Comparison of ENCODE assay signal across 30 cellular contexts in the genomic region with DNA sequence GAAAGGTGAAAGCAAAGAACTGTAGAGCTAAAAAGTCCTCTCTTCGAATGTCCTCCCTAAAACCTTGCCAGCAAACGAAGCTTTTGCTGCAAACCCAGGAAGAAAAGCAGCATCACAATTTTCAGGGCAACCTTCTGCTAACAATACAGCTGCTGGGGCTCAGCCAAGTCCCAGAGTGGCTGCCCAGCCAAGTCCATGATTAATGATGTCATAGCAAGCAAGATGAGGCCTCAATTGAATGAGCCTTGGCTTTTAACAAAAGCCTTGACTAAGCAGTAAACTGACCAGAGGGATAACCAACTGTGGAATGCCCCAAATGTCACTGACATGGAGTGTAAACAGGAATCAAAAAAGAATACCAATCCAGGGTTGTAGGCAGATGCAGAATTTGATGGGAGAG.
DNase-seq lines count a peak whose midpoint lies in the region; FAIRE-seq and TF ChIP-seq lines count a peak whose summit lies in the region.
"Had no signal": no experiment of that assay in that cellular context is flagged by ENCODE, and none has a peak within 500 bp of the region (broad histone marks: within the 10 kb centered on the region; RNA-seq: fewer than 3 reads in every experiment).

No MANE protein-coding gene starts in this region.

- intact Hi-C loops in posterior vena cava (cut with DNase I), result loop anchor here in 1 of 2 donors (10.0 kb wide), 1 partner anchor 1328 kb away; no protein-coding TSS in a partner anchor

- no peak overlapping the region for H3K4me3 ChIP-seq in MG63
- H3K4me3 ChIP-seq: esophagus squamous epithelium, HAP-1, stomach, transverse colon had no signal

- in situ Hi-C loops in GM13977 (cut with MboI; ENCODE audit: low pct_unique_long_range_greater_than_20kb, low sequenced_read_pairs, unreplicated experiment), result no loop called here

- TF ChIP-seq CTCF in GM13977 (IDR thresholded peaks at IDR 0.05; ENCODE audit: extremely low read depth, insufficient read depth, missing control alignments), result no peak

- DNase-seq in AG20443 (ENCODE audit: low spot score), result peak; percentile 13
- DNase-seq in MG63, result peak; percentile 19
- DNase-seq in fibroblast of peridontal ligament (ENCODE audit: extremely low read depth), result peak; percentile 74
- DNase-seq in myocyte (ENCODE audit: low read depth), result peak; percentile 4
- DNase-seq in H4 (ENCODE audit: low spot score), result no peak
- no peak for DNase-seq in posterior vena cava (ENCODE audit: low spot score)
- no peak for DNase-seq in GM13977 (ENCODE audit: low spot score)
- DNase-seq in frontal cortex (ENCODE audit: low spot score in 2 of 2), result no peak
- DNase-seq: activated CD4-positive, alpha-beta T cell treated with anti-CD3 and anti-CD28 coated beads for 4 hours; activated CD8-positive, alpha-beta memory T cell treated with anti-CD3 and anti-CD28 coated beads for 24 hours; activated gamma-delta T cell; activated T-cell treated with anti-CD3 and anti-CD28 coated beads, Interleukin-2, amount 50 U/mL, for 1 hour; BE2C; Caco-2; DND-41; endodermal cell; esophagus squamous epithelium; left ventricle myocardium superior; NCI-H1105 treated with DMSO at 0.1 percent for 48 hours; NCI-H2029 treated with DMSO at 0.1 percent for 48 hours; NCI-H446; nephron progenitor cell; SK-N-SH; stimulated activated CD8-positive, alpha-beta memory T cell treated with anti-CD3 and anti-CD28 coated beads, Interleukin-4, amount 100 ng/mL, for 48 hours; stomach; T-helper 2 cell; transverse colon had no signal

- H3K36me3 ChIP-seq in MG63, result no peaks in the 10 kb centered on the region
- H3K36me3 ChIP-seq: BE2C, esophagus squamous epithelium, HAP-1, stomach, transverse colon had no signal

- FAIRE-seq in frontal cortex (lab: Jason Lieb, UNC), result no peak
- FAIRE-seq: colon, GM12891 had no signal

- 0 out of 2 replicates have a peak, but pooled peaks cover 2% of the 10 kb centered on the region for H3K9me3 ChIP-seq in MG63
- H3K9me3 ChIP-seq: BE2C, Caco-2, esophagus squamous epithelium, HAP-1, SK-N-SH, stomach, transverse colon had no signal

- no peaks in the 10 kb centered on the region for H3K27me3 ChIP-seq in MG63
- H3K27me3 ChIP-seq: BE2C had no signal

Comparison
In these comparisons a context has a peak if more than half of its experiments do, and no peak if none do; other contexts are left out.
1. DNase-seq: peak in AG20443 (single experiment), MG63 (single experiment), fibroblast of peridontal ligament (single experiment) and myocyte (single experiment); none in H4 (single experiment), posterior vena cava (single experiment), GM13977 (single experiment) and frontal cortex (0 of 2).